35 cellular contexts compared by ENCODE assay signal in the genomic region with DNA sequence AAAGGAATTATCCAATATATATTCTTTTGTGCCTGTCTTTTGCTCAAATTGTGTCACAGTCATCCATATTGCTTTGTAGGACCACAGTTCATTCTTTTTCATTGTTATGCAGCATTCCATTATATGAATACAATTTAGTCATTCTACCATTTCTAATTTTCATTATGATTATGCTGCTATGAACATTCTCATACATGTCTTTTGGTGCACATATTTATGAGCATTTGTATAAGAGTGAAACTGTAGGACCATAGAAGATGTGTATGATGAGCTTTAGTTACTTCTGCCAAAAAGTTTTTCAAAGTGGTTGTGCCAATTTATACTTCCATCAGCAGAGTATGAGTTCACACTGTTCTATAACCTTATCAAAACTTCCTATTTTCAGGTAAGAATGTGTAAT.
"Had no signal": no experiment of that assay in that cellular context is flagged by ENCODE, and none has a peak within 500 bp of the region (broad histone marks: within the 10 kb centered on the region; RNA-seq: fewer than 3 reads in every experiment).

No MANE protein-coding gene starts in this region.

- FAIRE-seq: bronchial epithelial cell, TTC549 had no signal

- DNase-seq: activated CD4-positive, alpha-beta memory T cell treated with anti-CD3 and anti-CD28 coated beads for 36 hours; activated CD4-positive, alpha-beta T cell treated with anti-CD3 and anti-CD28 coated beads for 4 hours; activated CD4-positive, alpha-beta T cell treated with anti-CD3 and anti-CD28 coated beads, Interleukin-2, amount 50 U/mL, for 1 hour; activated effector memory CD4-positive, alpha-beta T cell treated with Interleukin-2 at 50 U/mL for 16 hours; activated naive CD4-positive, alpha-beta T cell treated with anti-CD3 and anti-CD28 coated beads, Interleukin-2, amount 10 ng/mL, durations not matched to agents 7 days and 5 days; activated naive CD8-positive, alpha-beta T cell treated with anti-CD3 and anti-CD28 coated beads, Interleukin-2, amount 50 U/mL, for 24 hours; activated T-cell treated with anti-CD3 and anti-CD28 coated beads, Interleukin-2, amount 50 U/mL, for 1 hour; anterior cingulate cortex; caudate nucleus; cerebellar nuclear complex; Karpas-422; MG63; NCI-H1092 treated with DMSO at 0.1 percent for 48 hours; NCI-H1417; NCI-H146; NCI-H187; NCI-H2029 treated with DMSO at 0.1 percent for 48 hours; NCI-H2107; NCI-H2171 treated with DMSO at 0.1 percent for 48 hours; NCI-H2227 treated with DMSO at 0.1 percent for 48 hours; NCI-H446; NCI-H510A treated with DMSO at 0.1 percent for 48 hours; NCI-H526 treated with DMSO at 0.1 percent for 48 hours; NCI-H774; SHP77; SJCRH30; SK-N-SH had no signal

- H3K4me1 ChIP-seq: SJCRH30 had no signal

- ATAC-seq: activated naive CD8-positive, alpha-beta T cell treated with anti-CD3 and anti-CD28 coated beads, Interleukin-2, amount 50 U/mL, for 24 hours; Panc1 had no signal

- H3K4me3 ChIP-seq: MG63, SJCRH30 had no signal

- H3K4me2 ChIP-seq: SK-N-SH had no signal

- H3K9me2 ChIP-seq: SK-N-SH had no signal

- H3K9me3 ChIP-seq: MG63, SJCRH30, SK-N-SH had no signal

- H3K27ac ChIP-seq: SJCRH30 had no signal

- H3K9ac ChIP-seq: SK-N-SH had no signal

- H3K27me3 Mint-ChIP-seq: activated CD4-positive, alpha-beta memory T cell treated with anti-CD3 and anti-CD28 coated beads for 36 hours; activated naive CD4-positive, alpha-beta T cell treated with anti-CD3 and anti-CD28 coated beads, Interleukin-2, amount 10 ng/mL, durations not matched to agents 7 days and 5 days; activated naive CD8-positive, alpha-beta T cell; activated naive CD8-positive, alpha-beta T cell treated with anti-CD3 and anti-CD28 coated beads, Interleukin-2, amount 50 U/mL, for 24 hours; brain had no signal

- H3K27me3 ChIP-seq: MG63, SJCRH30 had no signal

- H3K9me3 Mint-ChIP-seq: activated CD4-positive, alpha-beta memory T cell treated with anti-CD3 and anti-CD28 coated beads for 36 hours; activated naive CD4-positive, alpha-beta T cell treated with anti-CD3 and anti-CD28 coated beads, Interleukin-2, amount 10 ng/mL, durations not matched to agents 7 days and 5 days; activated naive CD8-positive, alpha-beta T cell treated with anti-CD3 and anti-CD28 coated beads, Interleukin-2, amount 50 U/mL, for 24 hours; activated T-helper 1 cell treated with anti-CD3 and anti-CD28 coated beads, Interleukin-12 subunit alpha, Interleukin-12 subunit beta, Interleukin-2, Interleukin-4 antibody, amounts not matched to agents 30 ng/mL and 10 ng/mL and 1 ng/mL, durations not matched to agents 14 hours and 24 hours and 36 hours; brain; T-helper 1 cell treated with Interleukin-12 subunit alpha and Interleukin-12 subunit beta and Interleukin-4 antibody, amounts not matched to agents 30 μg/mL and 1 μg/mL, for 36 hours; T-helper 2 cell treated with Interferon-gamma antibody and Interleukin-4, amounts not matched to agents 5 μg/mL and 100 μg/mL, for 36 hours had no signal

- H3K4me3 Mint-ChIP-seq: activated CD4-positive, alpha-beta memory T cell treated with anti-CD3 and anti-CD28 coated beads for 36 hours; activated naive CD4-positive, alpha-beta T cell treated with anti-CD3 and anti-CD28 coated beads, Interleukin-2, amount 10 ng/mL, durations not matched to agents 7 days and 5 days; activated naive CD8-positive, alpha-beta T cell; activated naive CD8-positive, alpha-beta T cell treated with anti-CD3 and anti-CD28 coated beads, Interleukin-2, amount 50 U/mL, for 24 hours; activated T-helper 1 cell treated with anti-CD3 and anti-CD28 coated beads, Interleukin-12 subunit alpha, Interleukin-12 subunit beta, Interleukin-2, Interleukin-4 antibody, amounts not matched to agents 30 ng/mL and 10 ng/mL and 1 ng/mL, durations not matched to agents 14 hours and 24 hours and 36 hours; brain; T-helper 1 cell treated with Interleukin-12 subunit alpha and Interleukin-12 subunit beta and Interleukin-4 antibody, amounts not matched to agents 30 μg/mL and 1 μg/mL, for 36 hours; T-helper 2 cell treated with Interferon-gamma antibody and Interleukin-4, amounts not matched to agents 5 μg/mL and 100 μg/mL, for 36 hours had no signal

- H3K27ac Mint-ChIP-seq: activated CD4-positive, alpha-beta memory T cell treated with anti-CD3 and anti-CD28 coated beads for 36 hours; activated naive CD4-positive, alpha-beta T cell treated with anti-CD3 and anti-CD28 coated beads, Interleukin-2, amount 10 ng/mL, durations not matched to agents 7 days and 5 days; activated naive CD8-positive, alpha-beta T cell; activated naive CD8-positive, alpha-beta T cell treated with anti-CD3 and anti-CD28 coated beads, Interleukin-2, amount 50 U/mL, for 24 hours; activated T-helper 1 cell treated with anti-CD3 and anti-CD28 coated beads, Interleukin-12 subunit alpha, Interleukin-12 subunit beta, Interleukin-2, Interleukin-4 antibody, amounts not matched to agents 30 ng/mL and 10 ng/mL and 1 ng/mL, durations not matched to agents 14 hours and 24 hours and 36 hours; brain; T-helper 1 cell treated with Interleukin-12 subunit alpha and Interleukin-12 subunit beta and Interleukin-4 antibody, amounts not matched to agents 30 μg/mL and 1 μg/mL, for 36 hours; T-helper 2 cell treated with Interferon-gamma antibody and Interleukin-4, amounts not matched to agents 5 μg/mL and 100 μg/mL, for 36 hours had no signal
